21 cellular contexts compared by ENCODE assay signal in genomic region chr2:71471276-71471675, GRCh38. TPM values are rescaled to one million over a fixed set of nuclear protein-coding genes. Genes with fewer than 3 reads are reported as not detected.
DNase-seq lines count a peak whose midpoint lies in the region; ATAC-seq and TF ChIP-seq lines count a peak whose summit lies in the region.
"Had no signal": no experiment of that assay in that cellular context is flagged by ENCODE, and none has a peak within 500 bp of the region (broad histone marks: within the 10 kb centered on the region; RNA-seq: fewer than 3 reads in every experiment).

No MANE protein-coding gene starts in this region.

- H3K4me1 ChIP-seq in gastrocnemius medialis = peaks cover 70 to 76% of the 10 kb centered on the region in 2 donors

- TF ChIP-seq CTCF in endothelial cell (IDR thresholded peaks at IDR 0.05; ENCODE audit: unreplicated experiment) (no peak), gastrocnemius medialis (IDR thresholded peaks at IDR 0.05 in 4 of 5, conservative IDR thresholded peaks at IDR 0.05 in 1 of 5) (no peak)

- H3K27ac Mint-ChIP-seq in endothelial cell (ENCODE audit: unreplicated experiment) = peak overlapping the region; percentile 43
- H3K27ac Mint-ChIP-seq: activated CD4-positive, alpha-beta T cell treated with anti-CD3 and anti-CD28 coated beads, Interleukin-2, amount 10 ng/mL, durations not matched to agents 24 days and 14 days had no signal

- in situ Hi-C loops in gastrocnemius medialis (cut with MboI; ENCODE audit: low sequenced_read_pairs in 4 of 4) = no loop called here

- peaks cover 0 to 4% of the 10 kb centered on the region in 2 donors for H3K36me3 ChIP-seq in gastrocnemius medialis
- H3K36me3 ChIP-seq: suprapubic skin had no signal

- H3K4me3 Mint-ChIP-seq in endothelial cell (ENCODE audit: unreplicated experiment) = peak overlapping the region; percentile 69
- H3K4me3 Mint-ChIP-seq: activated CD4-positive, alpha-beta T cell treated with anti-CD3 and anti-CD28 coated beads, Interleukin-2, amount 10 ng/mL, durations not matched to agents 24 days and 14 days; activated T-cell treated with anti-CD3 and anti-CD28 coated beads, Interleukin-2, amount 50 U/mL, for 4 hours; dendritic cell treated with granulocyte-macrophage colony-stimulating factor and Interleukin-4, amounts not matched to agents 40 ng/mL and 50 ng/mL, for 4 days; naive thymus-derived CD4-positive, alpha-beta T cell had no signal

- H3K27me3 Mint-ChIP-seq in endothelial cell (ENCODE audit: unreplicated experiment) = peaks cover 12% of the 10 kb centered on the region

- H3K36me3 Mint-ChIP-seq in endothelial cell (ENCODE audit: low read depth, unreplicated experiment) = peaks cover 71% of the 10 kb centered on the region
- H3K36me3 Mint-ChIP-seq: naive thymus-derived CD4-positive, alpha-beta T cell had no signal

- intact Hi-C loops in gastrocnemius medialis (cut with DNase I; ENCODE audit: low total_unique reads) = no loop called here

- no peak overlapping the region for H3K4me3 ChIP-seq in gastrocnemius medialis
- H3K4me3 ChIP-seq: hepatocyte, suprapubic skin had no signal

- no peak for TF ChIP-seq POLR2A in gastrocnemius medialis (IDR thresholded peaks at IDR 0.05)

- H3K27me3 ChIP-seq in gastrocnemius medialis = no peaks in the 10 kb centered on the region

- H3K27ac ChIP-seq in gastrocnemius medialis = peak overlapping the region; percentile 0 to 99 (median 82)
- H3K27ac ChIP-seq: 22Rv1, hepatocyte, suprapubic skin had no signal

- peaks cover 70% of the 10 kb centered on the region for H3K4me1 Mint-ChIP-seq in endothelial cell (ENCODE audit: unreplicated experiment)

- no peak for ATAC-seq in gastrocnemius medialis
- ATAC-seq: activated T-cell treated with anti-CD3 and anti-CD28 coated beads, Interleukin-2, amount 50 U/mL, for 4 hours; esophagus mucosa; left ventricle myocardium superior; naive thymus-derived CD4-positive, alpha-beta T cell had no signal

- peak; percentile 47 for DNase-seq in NK-92 treated with Interleukin-12 subunit alpha and Interleukin-12 subunit beta, amount 100 ng/mL, for 24 hours (lab: John Stamatoyannopoulos, UW)
- no peak for DNase-seq in NK-92 (lab: John Stamatoyannopoulos, UW; ENCODE audit: unreplicated experiment)
- peak; percentile 94 for DNase-seq in NCI-H226
- no peak for DNase-seq in endothelial cell (ENCODE audit: low spot score)
- DNase-seq in gastrocnemius medialis = no peak
- no peak for DNase-seq in NOMO-1 treated with dmso at 0.1 percent for 144 hours (lab: John Stamatoyannopoulos, UW; ENCODE audit: unreplicated experiment)
- no peak for DNase-seq in SIG-M5 (lab: John Stamatoyannopoulos, UW)
- DNase-seq in activated naive CD4-positive, alpha-beta T cell treated with anti-CD3 and anti-CD28 coated beads, Interleukin-2, amount 50 U/mL, for 16 hours = no peak
- DNase-seq: activated CD4-positive, alpha-beta T cell treated with anti-CD3 and anti-CD28 coated beads, Interleukin-2, amount 10 ng/mL, durations not matched to agents 24 days and 14 days; activated T-cell treated with anti-CD3 and anti-CD28 coated beads, Interleukin-2, amount 50 U/mL, for 4 hours; amniotic stem cell; left ventricle myocardium superior; naive thymus-derived CD4-positive, alpha-beta T cell; NCI-H2107; Right ventricle myocardium superior; T-helper 9 cell had no signal

- no peaks in the 10 kb centered on the region for H3K9me3 ChIP-seq in gastrocnemius medialis
- H3K9me3 ChIP-seq: suprapubic skin had no signal

- H3K9me3 Mint-ChIP-seq in endothelial cell (ENCODE audit: unreplicated experiment) = no peaks in the 10 kb centered on the region
- H3K9me3 Mint-ChIP-seq: activated CD4-positive, alpha-beta T cell treated with anti-CD3 and anti-CD28 coated beads, Interleukin-2, amount 10 ng/mL, durations not matched to agents 24 days and 14 days; activated T-cell treated with anti-CD3 and anti-CD28 coated beads, Interleukin-2, amount 50 U/mL, for 4 hours; dendritic cell treated with granulocyte-macrophage colony-stimulating factor and Interleukin-4, amounts not matched to agents 40 ng/mL and 50 ng/mL, for 4 days; naive thymus-derived CD4-positive, alpha-beta T cell had no signal

RNA-seq across cellular contexts. Expression of gene DYSF, which starts 17.9 kb away (rescaled TPM):
- total RNA-seq in endothelial cell (ENCODE audit: unreplicated experiment) (566 TPM), gastrocnemius medialis (100 to 1,000 TPM in 2 of 4 donors, 10 to 100 TPM in 2; 40.7 to 267 (median 153) TPM)
- total RNA-seq: activated CD4-positive, alpha-beta T cell treated with anti-CD3 and anti-CD28 coated beads, Interleukin-2, amount 10 ng/mL, durations not matched to agents 24 days and 14 days had no signal

Comparison
In these comparisons a context has a peak if more than half of its experiments do, and no peak if none do; other contexts are left out.
1. DNase-seq: peak in NK-92 treated with Interleukin-12 subunit alpha and Interleukin-12 subunit beta, amount 100 ng/mL, for 24 hours (single experiment) and NCI-H226 (single experiment); none in NK-92 (single experiment), endothelial cell (single experiment), gastrocnemius medialis (0 of 2), NOMO-1 treated with dmso at 0.1 percent for 144 hours (single experiment), SIG-M5 (single experiment) and activated naive CD4-positive, alpha-beta T cell treated with anti-CD3 and anti-CD28 coated beads, Interleukin-2, amount 50 U/mL, for 16 hours (single experiment).